In genomic region chr20:36273414-36274247, GRCh38 we compare ENCODE assay signal across 8 cellular contexts. TPM values are rescaled to one million over a fixed set of nuclear protein-coding genes. Genes with fewer than 3 reads are reported as not detected.
A peak's percentile ranks its signal among the peaks of the same experiment; 100 is the strongest.
DNase-seq lines count a peak whose midpoint lies in the region; ATAC-seq, FAIRE-seq and TF ChIP-seq lines count a peak whose summit lies in the region.

No MANE protein-coding gene starts in this region.

- H3K4me2 ChIP-seq in HepG2 (ENCODE audit: low read depth, low read length), result no peak overlapping the region

- H3K4me1 ChIP-seq in HepG2 (ENCODE audit: insufficient read depth, low read length) (peaks cover 30% of the 10 kb centered on the region), right lobe of liver (no peaks in the 10 kb centered on the region)

- TF ChIP-seq POLR2A in HepG2 (IDR thresholded peaks at IDR 0.05; ENCODE audit: insufficient read depth in 1 of 2, low read depth in 2 of 2, low read length in 2 of 2) (no peak), right lobe of liver (IDR thresholded peaks at IDR 0.05) (no peak)

- ATAC-seq in HepG2 (no peak; the same call in 2 of the 3 replicates), right lobe of liver (no peak), sciatic nerve (no peak), HG03457 (IDR thresholded peaks at IDR 0.05; ENCODE audit: unreplicated experiment) (no peak)

- H3K27ac ChIP-seq in HepG2 (ENCODE audit: extremely low read length, insufficient read depth, low read length) (no peak overlapping the region), right lobe of liver (no peak overlapping the region)

- H3K9me3 ChIP-seq in HepG2 (ENCODE audit: low read length) (no peaks in the 10 kb centered on the region), right lobe of liver (no peaks in the 10 kb centered on the region)

- no peak for FAIRE-seq in HepG2 (lab: Jason Lieb, UNC)

- H3K36me3 ChIP-seq in HepG2 (replicated peaks in 1 of 2; ENCODE audit: control insufficient read depth in 1 of 2, insufficient read depth in 2 of 2, low read length in 2 of 2), result no peaks in the 10 kb centered on the region
- no peaks in the 10 kb centered on the region for H3K36me3 ChIP-seq in right lobe of liver

- H2AFZ ChIP-seq in HepG2 (ENCODE audit: low read length), result no peak overlapping the region

- in situ Hi-C loops in HepG2 (cut with HindIII; ENCODE audit: extremely low pct_ligation_motif_present, low pct_unique_long_range_greater_than_20kb), result no loop called here

- 41% methylated on average over 10 of the region's 14 CpGs for WGBS in HepG2 (ENCODE audit: low lambda C conversion rate)
- 70% methylated on average over 4 of the region's 14 CpGs for whole genome bisulfite sequencing in right lobe of liver (ENCODE audit: insufficient coverage, low coverage, low lambda C conversion rate, missing lambda C conversion rate)

- intact Hi-C loops in HepG2 (cut with micrococcal nuclease; ENCODE audit: unreplicated experiment), result loop anchor here (10.0 kb wide), 1 partner anchor 121 kb away; no protein-coding TSS in a partner anchor
- intact Hi-C loops in right lobe of liver (cut with DNase I), result no loop called here
- intact Hi-C loops in sciatic nerve (cut with DNase I), result no loop called here

- CTCF ChIA-PET in HepG2 (lab: Yijun Ruan, JAX; ENCODE audit: low intra/inter-chr PET ratio, low total read pairs), result interaction anchor here (0.7 to 1.2 kb wide), 2 partner anchors 126 to 166 kb away, joined by 4 to 5 read pairs; no protein-coding TSS in a partner anchor

- H3K4me3 ChIP-seq in HepG2 (replicated peaks in 1 of 3; ENCODE audit: insufficient read depth in 1 of 3, low read depth in 2 of 3, low read length in 3 of 3) (no peak overlapping the region), right lobe of liver (no peak overlapping the region), fibroblast of pulmonary artery (replicated peaks; ENCODE audit: low read depth, low read length) (no peak overlapping the region)

- TF ChIP-seq CTCF in HepG2 (CRISPR knock-in tag; IDR thresholded peaks at IDR 0.05) (peak; percentile 67), right lobe of liver (IDR thresholded peaks at IDR 0.05) (peak in 2 of 4 donors; percentile 7 to 13), fibroblast of pulmonary artery (IDR thresholded peaks at IDR 0.05; ENCODE audit: low read length, missing control alignments) (peak; percentile 39)

- H3K27me3 ChIP-seq in HepG2 (ENCODE audit: control insufficient read depth in 1 of 2, insufficient read depth in 2 of 2, low read length in 2 of 2) (peaks cover 0 to 27% of the 10 kb centered on the region in 2 experiments; a peak in 4 of 5 replicates), right lobe of liver (no peaks in the 10 kb centered on the region)

- H3K9ac ChIP-seq in HepG2 (ENCODE audit: insufficient read depth, low read depth, low read length), result no peak overlapping the region

- no peaks in the 10 kb centered on the region for H4K20me1 ChIP-seq in HepG2 (ENCODE audit: insufficient read depth, low read length)

- peaks cover 3% of the 10 kb centered on the region for H3K79me2 ChIP-seq in HepG2 (ENCODE audit: insufficient read depth, low read length)

- BruUV-seq in HepG2 (replicated peaks; lab: Mats Ljungman, UMichigan), result no TSS peak

- DNase-seq in HepG2 (ENCODE audit: low spot score) (no peak), right lobe of liver (no peak), RPMI7951 (ENCODE audit: low read depth) (peak; percentile 46), fibroblast of pulmonary artery (ENCODE audit: low read depth) (peak; percentile 28), NCI-H2081 (lab: John Stamatoyannopoulos, UW) (no peak), sciatic nerve (ENCODE audit: low spot score) (no peak)
- no peak for DNase-seq in activated CD4-positive, CD25-positive, alpha-beta regulatory T cell (lab: John Stamatoyannopoulos, UW)

- POLR2A ChIA-PET in HepG2 (lab: Yijun Ruan, JAX), result interaction anchor here (1.1 kb wide), 1 partner anchor 37 kb away, joined by 3 read pairs; no protein-coding TSS in a partner anchor

- TF ChIP-seq EP300 in HepG2 (IDR thresholded peaks at IDR 0.05; ENCODE audit: low read depth in 2 of 2, low read length in 2 of 2), result no peak
- TF ChIP-seq EP300 in HepG2 (CRISPR knock-in tag; IDR thresholded peaks at IDR 0.05; ENCODE audit: borderline replicate concordance), result no peak

- TF ChIP-seq RAD21 in HepG2 (CRISPR knock-in tag; IDR thresholded peaks at IDR 0.05), result no peak

TF ChIP-seq in HepG2, 621 proteins besides CTCF, POLR2A, EP300 and RAD21 (continues in another document):
- TF ChIP-seq ASH2L (IDR thresholded peaks at IDR 0.05; ENCODE audit: insufficient read length, low read depth, low read length), result no peak
- TF ChIP-seq TRIM22 (IDR thresholded peaks at IDR 0.05), result no peak
- peak; percentile 58 for TF ChIP-seq STAG1 (CRISPR knock-in tag; IDR thresholded peaks at IDR 0.05)
- TF ChIP-seq ZNF577 (CRISPR knock-in tag; IDR thresholded peaks at IDR 0.05; ENCODE audit: borderline replicate concordance, low read depth), result no peak
- no peak for TF ChIP-seq ZNF562 (CRISPR knock-in tag; IDR thresholded peaks at IDR 0.05; ENCODE audit: borderline replicate concordance)
- no peak for TF ChIP-seq ZNF761 (CRISPR knock-in tag; conservative IDR thresholded peaks at IDR 0.05)

RNA-seq across cellular contexts. Expression of gene DLGAP4, which starts 32.5 kb away (rescaled TPM):
- total RNA-seq in HepG2 (2016; rRNA removed; fragmentation: Illumina TruSeq; extraction: Trizol), result 13.3 and 15.2 TPM in 2 replicates
- total RNA-seq in HepG2 (2016; cell fraction: cytosol; rRNA removed; fragmentation: Illumina TruSeq; extraction: Trizol; ENCODE audit: low read depth), result 17.7 and 20.1 TPM in 2 replicates
- total RNA-seq in HepG2 (2016; cell fraction: insoluble cytoplasmic fraction; rRNA removed; fragmentation: Illumina TruSeq; extraction: Trizol), result 10.7 and 12.5 TPM in 2 replicates
- 30.2 and 36.1 TPM in 2 replicates for total RNA-seq in HepG2 (2016; cell fraction: membrane; rRNA removed; fragmentation: Illumina TruSeq; extraction: Trizol)
- 14.3 and 17.6 TPM in 2 replicates for total RNA-seq in HepG2 (2016; cell fraction: nucleus; rRNA removed; fragmentation: Illumina TruSeq; extraction: Trizol)
- 26.7 and 33.5 TPM in 2 replicates for polyA plus RNA-seq in HepG2 (2011; rRNA removed)
- polyA plus RNA-seq in HepG2 (2011; cell fraction: cytosol; rRNA removed), result 18.9 and 28.9 TPM in 2 replicates
- polyA plus RNA-seq in HepG2 (2011; cell fraction: nucleus; rRNA removed), result 81.3 and 93.4 TPM in 2 replicates
- polyA plus RNA-seq in HepG2 (2012), result 33.2 and 39.1 TPM in 2 replicates
- polyA plus RNA-seq in HepG2 (2016; cell fraction: cytosol; fragmentation: Illumina TruSeq; extraction: Trizol; ENCODE audit: low read depth), result 42.6 and 57.9 TPM in 2 replicates
- 32.0 and 44.7 TPM in 2 replicates for polyA plus RNA-seq in HepG2 (2016; cell fraction: insoluble cytoplasmic fraction; fragmentation: Illumina TruSeq; extraction: Trizol; ENCODE audit: low read depth)
- polyA plus RNA-seq in HepG2 (2016; cell fraction: membrane; fragmentation: Illumina TruSeq; extraction: Trizol; ENCODE audit: low read depth), result 45.4 and 49.0 TPM in 2 replicates
- polyA plus RNA-seq in HepG2 (2016; cell fraction: nucleus; fragmentation: Illumina TruSeq; extraction: Trizol; ENCODE audit: insufficient read depth, low read depth), result 63.9 and 68.5 TPM in 2 replicates
- polyA minus RNA-seq in HepG2 (2011; rRNA and poly(A)+ RNA removed; ENCODE audit: low replicate concordance), result 15.9 and 38.7 TPM in 2 replicates
- 33.7 and 42.9 TPM in 2 replicates for polyA minus RNA-seq in HepG2 (2011; cell fraction: cytosol; rRNA and poly(A)+ RNA removed)
- polyA minus RNA-seq in HepG2 (2011; cell fraction: nucleus; rRNA and poly(A)+ RNA removed), result 29.9 and 33.6 TPM in 2 replicates
- total RNA-seq in right lobe of liver, result 10 to 100 TPM; 15.5 to 35.1 (median 23.2) TPM
- 18.3 and 24.2 TPM in 2 replicates for total RNA-seq in RPMI7951 (2014; rRNA removed; shearing (Covaris generic))
- 113 TPM for total RNA-seq in sciatic nerve

RNA-seq across cellular contexts. Expression of gene AAR2, which starts 37.4 kb away (rescaled TPM):
- 46.2 and 56.5 TPM in 2 replicates for total RNA-seq in HepG2 (2016; rRNA removed; fragmentation: Illumina TruSeq; extraction: Trizol)
- 6.6 and 7.3 TPM in 2 replicates for total RNA-seq in HepG2 (2016; cell fraction: cytosol; rRNA removed; fragmentation: Illumina TruSeq; extraction: Trizol; ENCODE audit: low read depth)
- total RNA-seq in HepG2 (2016; cell fraction: insoluble cytoplasmic fraction; rRNA removed; fragmentation: Illumina TruSeq; extraction: Trizol), result 45.1 and 55.7 TPM in 2 replicates
- 15.6 and 16.1 TPM in 2 replicates for total RNA-seq in HepG2 (2016; cell fraction: membrane; rRNA removed; fragmentation: Illumina TruSeq; extraction: Trizol)
- 31.3 and 35.6 TPM in 2 replicates for total RNA-seq in HepG2 (2016; cell fraction: nucleus; rRNA removed; fragmentation: Illumina TruSeq; extraction: Trizol)
- 45.2 and 50.5 TPM in 2 replicates for polyA plus RNA-seq in HepG2 (2011; rRNA removed)
- 37.7 and 43.1 TPM in 2 replicates for polyA plus RNA-seq in HepG2 (2011; cell fraction: cytosol; rRNA removed)
- 28.8 and 29.0 TPM in 2 replicates for polyA plus RNA-seq in HepG2 (2011; cell fraction: nucleus; rRNA removed)
- polyA plus RNA-seq in HepG2 (2012), result 29.3 and 35.7 TPM in 2 replicates
- polyA plus RNA-seq in HepG2 (2016; cell fraction: cytosol; fragmentation: Illumina TruSeq; extraction: Trizol; ENCODE audit: low read depth), result 4.9 and 5.0 TPM in 2 replicates
- polyA plus RNA-seq in HepG2 (2016; cell fraction: insoluble cytoplasmic fraction; fragmentation: Illumina TruSeq; extraction: Trizol; ENCODE audit: low read depth), result 57.6 and 57.7 TPM in 2 replicates
- polyA plus RNA-seq in HepG2 (2016; cell fraction: membrane; fragmentation: Illumina TruSeq; extraction: Trizol; ENCODE audit: low read depth), result 9.6 and 9.7 TPM in 2 replicates
- polyA plus RNA-seq in HepG2 (2016; cell fraction: nucleus; fragmentation: Illumina TruSeq; extraction: Trizol; ENCODE audit: insufficient read depth, low read depth), result 41.9 and 45.1 TPM in 2 replicates
- 89.7 and 103 TPM in 2 replicates for polyA minus RNA-seq in HepG2 (2011; rRNA and poly(A)+ RNA removed; ENCODE audit: low replicate concordance)
- 24.4 and 25.0 TPM in 2 replicates for polyA minus RNA-seq in HepG2 (2011; cell fraction: cytosol; rRNA and poly(A)+ RNA removed)
- polyA minus RNA-seq in HepG2 (2011; cell fraction: nucleus; rRNA and poly(A)+ RNA removed), result 26.8 and 34.2 TPM in 2 replicates
- total RNA-seq in right lobe of liver, result 10 to 100 TPM; 11.8 to 16.7 (median 13.5) TPM
- 37.7 and 43.3 TPM in 2 replicates for total RNA-seq in RPMI7951 (2014; rRNA removed; shearing (Covaris generic))
- 23.0 TPM for total RNA-seq in sciatic nerve

Comparison
In these comparisons a context has a peak if more than half of its experiments do, and no peak if none do; other contexts are left out.
1. DNase-seq: peak in RPMI7951 (single experiment) and fibroblast of pulmonary artery (single experiment); none in HepG2 (single experiment), right lobe of liver (0 of 3), NCI-H2081 (0 of 2), activated CD4-positive, CD25-positive, alpha-beta regulatory T cell (0 of 4) and sciatic nerve (single experiment).